ENCODE assay signal across 11 cellular contexts in genomic region chr7:2851499-2851898, GRCh38. TPM values are rescaled to one million over a fixed set of nuclear protein-coding genes. Genes with fewer than 3 reads are reported as not detected.
DNase-seq lines count a peak whose midpoint lies in the region; ATAC-seq and TF ChIP-seq lines count a peak whose summit lies in the region.
"Had no signal": no experiment of that assay in that cellular context is flagged by ENCODE, and none has a peak within 500 bp of the region (broad histone marks: within the 10 kb centered on the region; RNA-seq: fewer than 3 reads in every experiment).

No MANE protein-coding gene starts in this region.

- H3K36me3 Mint-ChIP-seq in activated CD8-positive, alpha-beta memory T cell treated with anti-CD3 and anti-CD28 coated beads, Interleukin-2, amount 10 ng/mL, durations not matched to agents 7 days and 5 days, result no peaks in the 10 kb centered on the region
- H3K36me3 Mint-ChIP-seq in naive thymus-derived CD8-positive, alpha-beta T cell, result no peaks in the 10 kb centered on the region
- no peaks in the 10 kb centered on the region for H3K36me3 Mint-ChIP-seq in neural progenitor cell

- ATAC-seq in activated CD8-positive, alpha-beta memory T cell treated with anti-CD3 and anti-CD28 coated beads, Interleukin-2, amount 10 ng/mL, durations not matched to agents 7 days and 5 days, result peak; percentile 92
- peak; percentile 68 for ATAC-seq in GM21619 (IDR thresholded peaks at IDR 0.05; ENCODE audit: unreplicated experiment)
- peak; percentile 81 to 85 for ATAC-seq in naive thymus-derived CD8-positive, alpha-beta T cell

- H3F3A ChIP-seq in neural progenitor cell (ENCODE audit: low read depth), result no peaks in the 10 kb centered on the region

- POLR2A ChIA-PET in naive thymus-derived CD8-positive, alpha-beta T cell (lab: Charles Lee), result interaction anchor here (0.6 kb wide), 1 partner anchor 139 kb away, joined by 4 read pairs; no protein-coding TSS in a partner anchor

- H3K79me2 ChIP-seq in neural progenitor cell (ENCODE audit: low read depth), result no peaks in the 10 kb centered on the region

- no peaks in the 10 kb centered on the region for H3K36me3 ChIP-seq in neural progenitor cell
- H3K36me3 ChIP-seq: spleen had no signal

- no peaks in the 10 kb centered on the region for H3K9me3 Mint-ChIP-seq in activated CD8-positive, alpha-beta memory T cell treated with anti-CD3 and anti-CD28 coated beads, Interleukin-2, amount 10 ng/mL, durations not matched to agents 7 days and 5 days (ENCODE audit: low read depth)
- no peaks in the 10 kb centered on the region for H3K9me3 Mint-ChIP-seq in naive thymus-derived CD8-positive, alpha-beta T cell
- H3K9me3 Mint-ChIP-seq in neural progenitor cell, result peaks cover 5% of the 10 kb centered on the region

- H3K4me1 Mint-ChIP-seq in activated CD8-positive, alpha-beta memory T cell treated with anti-CD3 and anti-CD28 coated beads, Interleukin-2, amount 10 ng/mL, durations not matched to agents 7 days and 5 days, result peaks cover 8% of the 10 kb centered on the region
- H3K4me1 Mint-ChIP-seq in naive thymus-derived CD8-positive, alpha-beta T cell, result peaks cover 0 to 8% (median 5%) of the 10 kb centered on the region in 4 donors
- peaks cover 4% of the 10 kb centered on the region for H3K4me1 Mint-ChIP-seq in neural progenitor cell

- DNase-seq in activated CD8-positive, alpha-beta memory T cell treated with anti-CD3 and anti-CD28 coated beads, Interleukin-2, amount 10 ng/mL, durations not matched to agents 7 days and 5 days, result no peak
- no peak for DNase-seq in activated CD8-positive, alpha-beta memory T cell treated with anti-CD3 and anti-CD28 coated beads for 24 hours
- peak; percentile 46 for DNase-seq in M059J (ENCODE audit: low read depth)
- peak in 2 of 10 donors; percentile 40 to 41 for DNase-seq in naive thymus-derived CD8-positive, alpha-beta T cell
- DNase-seq in GM19238 (ENCODE audit: insufficient read length, low spot score), result no peak
- no peak for DNase-seq in NCI-H1694 (lab: John Stamatoyannopoulos, UW)
- no peak for DNase-seq in neural progenitor cell (ENCODE audit: low spot score)
- DNase-seq: NCI-H1694 treated with DMSO at 0.1 percent for 48 hours; spleen; stimulated activated naive CD4-positive, alpha-beta T cell had no signal

- CTCF ChIA-PET in activated CD8-positive, alpha-beta memory T cell treated with anti-CD3 and anti-CD28 coated beads, Interleukin-2, amount 10 ng/mL, durations not matched to agents 7 days and 5 days (lab: Charles Lee), result interaction anchor here (0.7 to 1.5 kb wide), 5 partner anchors 11 to 214 kb away, joined by 3 to 9 read pairs (median 5); no protein-coding TSS in a partner anchor

- H3K27me3 ChIP-seq in neural progenitor cell, result no peaks in the 10 kb centered on the region
- H3K27me3 ChIP-seq: spleen had no signal

- H3K27ac ChIP-seq in neural progenitor cell, result no peak overlapping the region

- H3K4me2 ChIP-seq in neural progenitor cell, result no peak overlapping the region

- no peaks in the 10 kb centered on the region for H4K20me1 ChIP-seq in neural progenitor cell (ENCODE audit: low read depth)

- no peak overlapping the region for H3K9ac ChIP-seq in neural progenitor cell

- TF ChIP-seq CTCF in neural progenitor cell (IDR thresholded peaks at IDR 0.05), result no peak

- peak overlapping the region; percentile 41 for H3K27ac Mint-ChIP-seq in activated CD8-positive, alpha-beta memory T cell treated with anti-CD3 and anti-CD28 coated beads, Interleukin-2, amount 10 ng/mL, durations not matched to agents 7 days and 5 days
- H3K27ac Mint-ChIP-seq in naive thymus-derived CD8-positive, alpha-beta T cell, result peak overlapping the region in 6 of 10 donors; percentile 40 to 83 (median 70)
- no peak overlapping the region for H3K27ac Mint-ChIP-seq in neural progenitor cell

- no peak overlapping the region for H3K4me3 ChIP-seq in neural progenitor cell
- H3K4me3 ChIP-seq: spleen had no signal

- H3K9me3 ChIP-seq in neural progenitor cell (ENCODE audit: low read depth), result no peaks in the 10 kb centered on the region
- H3K9me3 ChIP-seq: spleen had no signal

- no peak overlapping the region for H3K4me3 Mint-ChIP-seq in activated CD8-positive, alpha-beta memory T cell treated with anti-CD3 and anti-CD28 coated beads, Interleukin-2, amount 10 ng/mL, durations not matched to agents 7 days and 5 days
- peak overlapping the region in 5 of 10 donors; percentile 1 to 30 (median 23) for H3K4me3 Mint-ChIP-seq in naive thymus-derived CD8-positive, alpha-beta T cell
- no peak overlapping the region for H3K4me3 Mint-ChIP-seq in neural progenitor cell

- no peaks in the 10 kb centered on the region for H3K4me1 ChIP-seq in neural progenitor cell

- H2AFZ ChIP-seq in neural progenitor cell (replicated peaks), result no peak overlapping the region

- H3K27me3 Mint-ChIP-seq in activated CD8-positive, alpha-beta memory T cell treated with anti-CD3 and anti-CD28 coated beads, Interleukin-2, amount 10 ng/mL, durations not matched to agents 7 days and 5 days, result no peaks in the 10 kb centered on the region
- H3K27me3 Mint-ChIP-seq in naive thymus-derived CD8-positive, alpha-beta T cell, result no peaks in the 10 kb centered on the region
- peaks cover 3% of the 10 kb centered on the region for H3K27me3 Mint-ChIP-seq in neural progenitor cell (ENCODE audit: insufficient read depth, low read depth)

RNA-seq across cellular contexts. Expression of gene GNA12, which starts 7.4 kb away (rescaled TPM):
- total RNA-seq in activated CD8-positive, alpha-beta memory T cell treated with anti-CD3 and anti-CD28 coated beads, Interleukin-2, amount 10 ng/mL, durations not matched to agents 7 days and 5 days, result 10 to 100 TPM; 14.4 to 18.6 TPM
- total RNA-seq in M059J (2014; rRNA removed; shearing (Covaris generic)), result 12.5 and 25.7 TPM in 2 replicates
- total RNA-seq in naive thymus-derived CD8-positive, alpha-beta T cell, result 10 to 100 TPM; 18.7 to 21.4 TPM
- polyA plus RNA-seq in naive thymus-derived CD8-positive, alpha-beta T cell, result 10 to 100 TPM in 1 of 3 donors, 1 to 10 TPM in 2; 4.6 to 13.7 (median 8.5) TPM
- total RNA-seq in neural progenitor cell (ENCODE audit: low replicate concordance), result 32.2 and 34.7 TPM in 2 replicates
